19 cellular contexts compared by ENCODE assay signal in genomic region chr1:217332426-217333065, GRCh38.
DNase-seq lines count a peak whose midpoint lies in the region; TF ChIP-seq lines count a peak whose summit lies in the region.
"Had no signal": no experiment of that assay in that cellular context is flagged by ENCODE, and none has a peak within 500 bp of the region (broad histone marks: within the 10 kb centered on the region; RNA-seq: fewer than 3 reads in every experiment).

No MANE protein-coding gene starts in this region.

- H3K27ac Mint-ChIP-seq in nephron = peak overlapping the region in 2 of 3 experiments; percentile 24 to 52
- H3K27ac Mint-ChIP-seq: activated B cell treated with CpG ODN at 0.5 μM for 24 hours, natural killer cell had no signal

- DNase-seq in NCI-H2196 (lab: John Stamatoyannopoulos, UW; ENCODE audit: unreplicated experiment) (peak; percentile 27), NCI-H2196 treated with DMSO at 0.1 percent for 48 hours (lab: John Stamatoyannopoulos, UW; ENCODE audit: unreplicated experiment) (no peak), NCI-H1105 treated with DMSO at 0.1 percent for 48 hours (lab: John Stamatoyannopoulos, UW) (peak; percentile 50), cardiac fibroblast (ENCODE audit: low read depth in 2 of 2) (peak; percentile 32), ascending aorta (ENCODE audit: low spot score in 2 of 2) (no peak), CD1c-positive myeloid dendritic cell (ENCODE audit: extremely low spot score) (no peak), NOMO-1 treated with DMSO at 0.1 percent for 48 hours (lab: John Stamatoyannopoulos, UW; ENCODE audit: unreplicated experiment) (no peak)
- DNase-seq: ACHN; activated B cell treated with CpG ODN at 0.5 μM for 24 hours; activated naive CD4-positive, alpha-beta T cell; hypothalamus; Karpas-422; left lung; natural killer cell; NCI-H2029 treated with DMSO at 0.1 percent for 48 hours; stimulated activated CD4-positive, alpha-beta T cell treated with anti-CD3 and anti-CD28 coated beads, Interleukin-2, amount 100 ng/mL, for 24 hours; SW 1271 had no signal

- no peaks in the 10 kb centered on the region for H3K27me3 ChIP-seq in ascending aorta
- H3K27me3 ChIP-seq: left lung, tibial nerve had no signal

- peaks cover 5% of the 10 kb centered on the region for H3K27me3 Mint-ChIP-seq in nephron (ENCODE audit: low read depth)
- H3K27me3 Mint-ChIP-seq: activated B cell treated with CpG ODN at 0.5 μM for 24 hours had no signal

- no peaks in the 10 kb centered on the region for H3K36me3 ChIP-seq in ascending aorta
- H3K36me3 ChIP-seq: left lung, tibial nerve had no signal

- no peak overlapping the region for H3K4me3 Mint-ChIP-seq in nephron
- H3K4me3 Mint-ChIP-seq: activated B cell treated with CpG ODN at 0.5 μM for 24 hours, natural killer cell had no signal

- intact Hi-C loops in ascending aorta (cut with DNase I) = no loop called here

- H3K27ac ChIP-seq in ascending aorta = no peak overlapping the region
- H3K27ac ChIP-seq: left lung, tibial nerve had no signal

- H3K4me1 Mint-ChIP-seq in nephron = peaks cover 19% of the 10 kb centered on the region
- H3K4me1 Mint-ChIP-seq: activated B cell treated with CpG ODN at 0.5 μM for 24 hours, natural killer cell had no signal

- peaks cover 12% of the 10 kb centered on the region for H3K9me3 Mint-ChIP-seq in nephron

- H3K9me3 ChIP-seq in ascending aorta = no peaks in the 10 kb centered on the region
- H3K9me3 ChIP-seq: left lung had no signal

- H3K4me1 ChIP-seq in ascending aorta = peaks cover 0 to 3% of the 10 kb centered on the region in 2 donors
- H3K4me1 ChIP-seq: left lung had no signal

- H3K36me3 Mint-ChIP-seq in nephron (ENCODE audit: low read depth) = no peaks in the 10 kb centered on the region
- H3K36me3 Mint-ChIP-seq: natural killer cell had no signal

- TF ChIP-seq CTCF in cardiac fibroblast (IDR thresholded peaks at IDR 0.05; ENCODE audit: low read depth, low read length) (no peak), nephron (IDR thresholded peaks at IDR 0.05; ENCODE audit: unreplicated experiment in 3 of 3) (no peak), ascending aorta (IDR thresholded peaks at IDR 0.05) (no peak)

- H3K4me3 ChIP-seq in cardiac fibroblast (replicated peaks in 1 of 2; ENCODE audit: low read depth in 2 of 2, low read length in 2 of 2) = no peak overlapping the region
- H3K4me3 ChIP-seq in ascending aorta = no peak overlapping the region
- H3K4me3 ChIP-seq: left lung, tibial nerve had no signal

Comparison
In these comparisons a context has a peak if more than half of its experiments do, and no peak if none do; other contexts are left out.
1. DNase-seq: peak in NCI-H2196 (single experiment), NCI-H1105 treated with DMSO at 0.1 percent for 48 hours (single experiment) and cardiac fibroblast (2 of 2); none in NCI-H2196 treated with DMSO at 0.1 percent for 48 hours (single experiment), ascending aorta (0 of 2), CD1c-positive myeloid dendritic cell (single experiment) and NOMO-1 treated with DMSO at 0.1 percent for 48 hours (single experiment).